25 cellular contexts compared by ENCODE assay signal in the genomic region with DNA sequence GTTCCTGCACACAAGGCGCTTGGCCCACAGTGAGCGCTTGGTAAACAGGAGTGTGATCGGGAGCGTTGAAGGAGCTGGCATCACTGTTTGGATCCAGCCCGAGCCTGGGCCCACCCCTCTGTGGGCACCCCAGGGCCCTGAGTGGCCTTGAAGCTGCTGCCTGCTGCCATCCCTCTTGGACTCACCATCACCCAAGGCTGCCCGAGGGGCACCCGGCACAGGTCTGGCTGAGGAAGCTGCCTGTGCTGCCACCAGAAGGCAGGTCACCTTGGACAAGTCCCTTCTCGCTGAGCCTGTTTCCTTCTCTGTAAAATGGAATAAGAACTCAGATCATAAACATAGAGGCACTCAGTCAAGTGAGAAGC. TPM values are rescaled to one million over a fixed set of nuclear protein-coding genes. Genes with fewer than 3 reads are reported as not detected.
DNase-seq lines count a peak whose midpoint lies in the region; ATAC-seq and TF ChIP-seq lines count a peak whose summit lies in the region.
"Had no signal": no experiment of that assay in that cellular context is flagged by ENCODE, and none has a peak within 500 bp of the region (broad histone marks: within the 10 kb centered on the region; RNA-seq: fewer than 3 reads in every experiment).

No MANE protein-coding gene starts in this region.

- peak overlapping the region; percentile 87 for H2BK5ac ChIP-seq in neuronal stem cell (ENCODE audit: low read length)

- no peaks in the 10 kb centered on the region; the same call in 1 of the 2 replicates for H3K9me3 Mint-ChIP-seq in HFFc6
- H3K9me3 Mint-ChIP-seq: activated T-cell treated with anti-CD3 and anti-CD28 coated beads, Interleukin-2, amount 50 U/mL, for 4 hours; CD8-positive, alpha-beta T cell; endodermal cell; immature natural killer cell; nephron had no signal

- H3K4me1 Mint-ChIP-seq in HFFc6 (ENCODE audit: low read depth), result peaks cover 31% of the 10 kb centered on the region
- H3K4me1 Mint-ChIP-seq: endodermal cell, immature natural killer cell, nephron had no signal

- H3K14ac ChIP-seq in neuronal stem cell (ENCODE audit: low read length), result no peak overlapping the region

- H3K27me3 ChIP-seq in adrenal gland (no peaks in the 10 kb centered on the region), neuronal stem cell (ENCODE audit: control insufficient read depth in 3 of 3, insufficient read depth in 3 of 3, low read depth in 1 of 3, low read length in 3 of 3) (no peaks in the 10 kb centered on the region), upper lobe of left lung (no peaks in the 10 kb centered on the region)
- H3K27me3 ChIP-seq: gastroesophageal sphincter, left lung, right lobe of liver, SJCRH30, suprapubic skin had no signal

- H3K36me3 Mint-ChIP-seq in HFFc6 (ENCODE audit: low read depth), result peaks cover 9% of the 10 kb centered on the region; the same call in 1 of the 2 replicates
- H3K36me3 Mint-ChIP-seq: immature natural killer cell had no signal

- peaks cover 32 to 51% of the 10 kb centered on the region in 2 donors for H3K4me1 ChIP-seq in adrenal gland (replicated peaks in 1 of 2)
- peaks cover 3 to 7% of the 10 kb centered on the region in 2 donors for H3K4me1 ChIP-seq in neuronal stem cell (ENCODE audit: control insufficient read depth in 2 of 2, insufficient read depth in 1 of 2, low read depth in 1 of 2, low read length in 2 of 2)
- peaks cover 0 to 4% (median under 1%) of the 10 kb centered on the region in 4 donors for H3K4me1 ChIP-seq in upper lobe of left lung
- H3K4me1 ChIP-seq: left lung, parathyroid adenoma, right lobe of liver had no signal

- peaks cover 0 to 58% of the 10 kb centered on the region in 2 donors for H3K36me3 ChIP-seq in adrenal gland (replicated peaks in 1 of 2)
- peaks cover 6 to 29% of the 10 kb centered on the region in 2 donors for H3K36me3 ChIP-seq in neuronal stem cell (replicated peaks in 1 of 2; ENCODE audit: control insufficient read depth in 2 of 2, insufficient read depth in 2 of 2, low read length in 2 of 2)
- peaks cover 21 to 95% (median 80%) of the 10 kb centered on the region in 4 donors for H3K36me3 ChIP-seq in upper lobe of left lung
- H3K36me3 ChIP-seq: right lobe of liver had no signal

- peak overlapping the region; percentile 38 for H3K18ac ChIP-seq in neuronal stem cell (ENCODE audit: low read length)

- no peak overlapping the region for H3K9ac ChIP-seq in neuronal stem cell (ENCODE audit: low read depth, low read length, poor library complexity)
- H3K9ac ChIP-seq: parathyroid adenoma had no signal

- H4K91ac ChIP-seq in neuronal stem cell (ENCODE audit: low read depth, low read length, poor library complexity), result no peak overlapping the region

- no peak overlapping the region for H4K8ac ChIP-seq in neuronal stem cell (ENCODE audit: low read depth, low read length)

- no peak overlapping the region for H3K4me2 ChIP-seq in neuronal stem cell (ENCODE audit: insufficient read depth, low read length, poor library complexity, severe bottlenecking)

- intact Hi-C loops in adrenal gland (cut with DNase I), result loop anchor here (2.0 to 10.0 kb wide), 5 partner anchors 82 to 420 kb away; partner anchors contain the start of gene TOR2A (in 1 of the 2)

- WGBS in adrenal gland, 4 donors, result 18 to 100% (median 60%) methylated on average over 1 to 8 of the region's 8 CpGs
- no CpG with 5 or more reads among the region's 8 CpGs for WGBS in neuronal stem cell (ENCODE audit: extremely low coverage in 2 of 2, insufficient read length in 2 of 2, insufficient replicate concordance in 1 of 2), 2 donors
- WGBS in upper lobe of left lung, 2 donors, result 92 to 96% methylated on average over 8 of the region's 8 CpGs

- DNase-seq in HFFc6 (no peak), adrenal gland (no peak), neuronal stem cell (ENCODE audit: low spot score) (no peak), upper lobe of left lung (peak in 1 of 2 donors; percentile 63), A172 (ENCODE audit: low spot score) (no peak)
- DNase-seq in stimulated activated CD4-positive, alpha-beta T cell treated with anti-CD3 and anti-CD28 coated beads, Interleukin-4, amount 100 ng/mL, for 1 hour, result no peak
- DNase-seq: activated naive CD4-positive, alpha-beta T cell; activated T-cell treated with anti-CD3 and anti-CD28 coated beads, Interleukin-2, amount 50 U/mL, for 4 hours; AML-193; CD8-positive, alpha-beta T cell; endodermal cell; hippocampal formation; immature natural killer cell; KG1; left lung; NCI-H1436; NCI-H524; SJCRH30; T-helper 1 cell had no signal

- H3K27ac ChIP-seq in adrenal gland (peak overlapping the region; percentile 72 to 93 (median 76)), neuronal stem cell (replicated peaks; ENCODE audit: low read length) (no peak overlapping the region), upper lobe of left lung (peak overlapping the region in 3 of 4 donors; percentile 38 to 74 (median 47))
- H3K27ac ChIP-seq: left lung, parathyroid adenoma, right lobe of liver, SJCRH30 had no signal

- peak overlapping the region; percentile 49 for H3K27ac Mint-ChIP-seq in HFFc6
- H3K27ac Mint-ChIP-seq: CD8-positive, alpha-beta T cell; endodermal cell; immature natural killer cell; nephron had no signal

- no peaks in the 10 kb centered on the region for H3K79me1 ChIP-seq in neuronal stem cell (ENCODE audit: low read depth, low read length)

- H3K4me3 ChIP-seq in adrenal gland (no peak overlapping the region), neuronal stem cell (ENCODE audit: low read length in 2 of 2) (no peak overlapping the region), upper lobe of left lung (no peak overlapping the region)
- H3K4me3 ChIP-seq: gastroesophageal sphincter, left lung, right lobe of liver, SJCRH30, suprapubic skin had no signal

- H2BK15ac ChIP-seq in neuronal stem cell (ENCODE audit: low read length), result peak overlapping the region; percentile 67

- no peak overlapping the region for H3K4ac ChIP-seq in neuronal stem cell (ENCODE audit: low read length)

- peak overlapping the region; percentile 73 for H3K23ac ChIP-seq in neuronal stem cell (ENCODE audit: low read depth, low read length, poor library complexity)

- no peak for TF ChIP-seq CTCF in HFFc6 (IDR thresholded peaks at IDR 0.05)
- TF ChIP-seq CTCF in adrenal gland (IDR thresholded peaks at IDR 0.05), result no peak
- TF ChIP-seq CTCF in upper lobe of left lung (IDR thresholded peaks at IDR 0.05), result no peak

- no peak overlapping the region for H2AFZ ChIP-seq in neuronal stem cell (ENCODE audit: low read length)
- H2AFZ ChIP-seq: parathyroid adenoma had no signal

- H3K9me3 ChIP-seq in adrenal gland (replicated peaks in 1 of 3) (no peaks in the 10 kb centered on the region), neuronal stem cell (replicated peaks in 1 of 2; ENCODE audit: control insufficient read depth in 2 of 2, insufficient read depth in 1 of 2, low read depth in 1 of 2, low read length in 2 of 2) (no peaks in the 10 kb centered on the region), upper lobe of left lung (no peaks in the 10 kb centered on the region)
- H3K9me3 ChIP-seq: gastroesophageal sphincter, left lung, right lobe of liver, SJCRH30, suprapubic skin had no signal

- no peak overlapping the region for H3K4me3 Mint-ChIP-seq in HFFc6
- H3K4me3 Mint-ChIP-seq: activated T-cell treated with anti-CD3 and anti-CD28 coated beads, Interleukin-2, amount 50 U/mL, for 4 hours; CD8-positive, alpha-beta T cell; endodermal cell; immature natural killer cell; nephron had no signal

- no peak overlapping the region for H2BK120ac ChIP-seq in neuronal stem cell (ENCODE audit: low read depth, low read length)

- TF ChIP-seq EP300 in upper lobe of left lung (IDR thresholded peaks at IDR 0.05), result no peak

- peaks cover 37% of the 10 kb centered on the region for H3K27me3 Mint-ChIP-seq in HFFc6 (ENCODE audit: insufficient read depth)

- H2BK12ac ChIP-seq in neuronal stem cell (ENCODE audit: low read length), result peak overlapping the region; percentile 41

- TF ChIP-seq POLR2A in adrenal gland (IDR thresholded peaks at IDR 0.05) (no peak), upper lobe of left lung (IDR thresholded peaks at IDR 0.05) (no peak)

- ATAC-seq in upper lobe of left lung (ENCODE audit: low FRiP score in 2 of 2) (no peak), HG03457 (IDR thresholded peaks at IDR 0.05; ENCODE audit: unreplicated experiment) (no peak)
- ATAC-seq: CD8-positive, alpha-beta T cell had no signal

- H2AK5ac ChIP-seq in neuronal stem cell (ENCODE audit: low read depth, low read length), result peak overlapping the region; percentile 84

RNA-seq across cellular contexts. Expression of gene LRSAM1, which starts 53.6 kb away (rescaled TPM):
- 10 to 100 TPM; 12.1 to 15.9 (median 13.4) TPM for total RNA-seq in HFFc6 (2021; fragmentation: NEBNext Ultra II Directional; extraction: Animal tissue kit (Norgen Biotek cat#: 25700))
- total RNA-seq in adrenal gland (10 to 100 TPM; 18.3 to 31.0 (median 29.3) TPM), upper lobe of left lung (10 to 100 TPM; 12.9 to 77.5 (median 25.4) TPM)
- polyA plus RNA-seq in adrenal gland, result 10 to 100 TPM in 2 of 3 donors, 1 to 10 TPM in 1; 6.8 to 74.8 (median 36.8) TPM
- 7.6 TPM for polyA plus RNA-seq in neuronal stem cell (2013, experiment 1 of 2)
- polyA plus RNA-seq in neuronal stem cell (2013, experiment 2 of 2), result 7.2 TPM
- 8.5 and 9.6 TPM in 2 replicates for total RNA-seq in A172 (2014; rRNA removed; shearing (Covaris generic))

RNA-seq across cellular contexts. Expression of gene RPL12, which starts 53.7 kb away (rescaled TPM):
- total RNA-seq in HFFc6 (2021; fragmentation: NEBNext Ultra II Directional; extraction: Animal tissue kit (Norgen Biotek cat#: 25700)), result 1,000 to 10,000 TPM in 4 of 6 experiments, 100 to 1,000 TPM in 2; 953 to 1,196 (median 1,072) TPM
- total RNA-seq in adrenal gland, result 1,000 to 10,000 TPM in 6 of 8 donors, 100 to 1,000 TPM in 2; 879 to 2,396 (median 1,368) TPM
- polyA plus RNA-seq in adrenal gland, result 1,000 to 10,000 TPM; 1,610 to 4,212 (median 2,925) TPM
- polyA plus RNA-seq in neuronal stem cell (2013, experiment 1 of 2), result 3,244 TPM
- polyA plus RNA-seq in neuronal stem cell (2013, experiment 2 of 2), result 3,233 TPM
- total RNA-seq in upper lobe of left lung, result 1,000 to 10,000 TPM in 4 of 6 donors, 100 to 1,000 TPM in 2; 841 to 1,291 (median 1,060) TPM
- total RNA-seq in A172 (2014; rRNA removed; shearing (Covaris generic)), result 1,716 and 1,722 TPM in 2 replicates
